2 cellular contexts compared by ENCODE assay signal in the genomic region with DNA sequence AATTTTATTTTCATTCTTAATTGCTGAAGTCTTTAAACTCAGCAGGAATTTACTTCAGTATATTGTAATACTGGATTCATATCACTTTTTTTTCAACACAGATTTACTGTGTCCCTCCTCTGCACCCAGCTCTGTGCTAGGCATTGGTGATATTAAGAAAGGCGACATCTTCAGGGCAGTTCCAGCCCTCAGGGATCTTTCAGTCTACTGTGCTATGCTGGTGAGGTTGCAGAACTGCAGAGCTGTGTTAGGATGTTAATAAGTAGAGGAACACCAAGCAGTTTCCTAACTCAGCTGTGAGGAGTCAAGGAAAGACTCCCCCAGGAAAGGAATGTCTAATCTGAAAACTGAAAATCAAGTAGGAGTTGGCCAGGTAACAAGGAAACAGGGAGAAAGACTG.
TF ChIP-seq lines count a peak whose summit lies in the region.

No MANE protein-coding gene starts in this region.

TF ChIP-seq in HCT116, 20 proteins besides CTCF, POLR2A, EP300 and RAD21 (continued from another document):
- no peak for TF ChIP-seq MAX (IDR thresholded peaks at IDR 0.05)
- TF ChIP-seq SIN3A (IDR thresholded peaks at IDR 0.05; ENCODE audit: low read depth), result no peak
- TF ChIP-seq FOSL1 (IDR thresholded peaks at IDR 0.05; ENCODE audit: low read depth), result no peak
- no peak for TF ChIP-seq SP1 (IDR thresholded peaks at IDR 0.05; ENCODE audit: low read depth)
- TF ChIP-seq JUND (IDR thresholded peaks at IDR 0.05), result no peak
- no peak for TF ChIP-seq CEBPB (IDR thresholded peaks at IDR 0.05; ENCODE audit: low read depth)
- no peak for TF ChIP-seq EZH2phosphoT487 (IDR thresholded peaks at IDR 0.05; ENCODE audit: borderline replicate concordance)
- no peak for TF ChIP-seq POLR2AphosphoS5 (IDR thresholded peaks at IDR 0.05; ENCODE audit: low read depth, low read length)
- TF ChIP-seq ZBTB33 (IDR thresholded peaks at IDR 0.05; ENCODE audit: extremely low read depth, insufficient replicate concordance, low read length), result no peak
- no peak for TF ChIP-seq YY1 (IDR thresholded peaks at IDR 0.05; ENCODE audit: extremely low read depth, insufficient replicate concordance, low read depth, low read length)
- TF ChIP-seq EGR1 (IDR thresholded peaks at IDR 0.05; ENCODE audit: low read depth), result no peak
- no peak for TF ChIP-seq CBX3 (IDR thresholded peaks at IDR 0.05; ENCODE audit: low read depth)
- TF ChIP-seq, protein P1, sequence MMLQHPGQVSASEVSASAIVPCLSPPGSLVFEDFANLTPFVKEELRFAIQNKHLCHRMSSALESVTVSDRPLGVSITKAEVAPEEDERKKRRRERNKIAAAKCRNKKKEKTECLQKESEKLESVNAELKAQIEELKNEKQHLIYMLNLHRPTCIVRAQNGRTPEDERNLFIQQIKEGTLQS (IDR thresholded peaks at IDR 0.05), result no peak
- no peak for TF ChIP-seq EZH2 (IDR thresholded peaks at IDR 0.05)

TF ChIP-seq in WTC11, 78 proteins besides CTCF, POLR2A, EP300 and RAD21 (continued from another document):
- TF ChIP-seq, protein P1 (CRISPR knock-in tag; conservative IDR thresholded peaks at IDR 0.05), result no peak
- no peak for TF ChIP-seq ZNF138 (CRISPR knock-in tag; conservative IDR thresholded peaks at IDR 0.05)
- no peak for TF ChIP-seq ARID4B (CRISPR knock-in tag; IDR thresholded peaks at IDR 0.05; ENCODE audit: borderline replicate concordance)
- no peak for TF ChIP-seq ZMAT4 (CRISPR knock-in tag; IDR thresholded peaks at IDR 0.05)
- no peak for TF ChIP-seq MYBL2 (CRISPR knock-in tag; IDR thresholded peaks at IDR 0.05)
- TF ChIP-seq, protein P2, sequence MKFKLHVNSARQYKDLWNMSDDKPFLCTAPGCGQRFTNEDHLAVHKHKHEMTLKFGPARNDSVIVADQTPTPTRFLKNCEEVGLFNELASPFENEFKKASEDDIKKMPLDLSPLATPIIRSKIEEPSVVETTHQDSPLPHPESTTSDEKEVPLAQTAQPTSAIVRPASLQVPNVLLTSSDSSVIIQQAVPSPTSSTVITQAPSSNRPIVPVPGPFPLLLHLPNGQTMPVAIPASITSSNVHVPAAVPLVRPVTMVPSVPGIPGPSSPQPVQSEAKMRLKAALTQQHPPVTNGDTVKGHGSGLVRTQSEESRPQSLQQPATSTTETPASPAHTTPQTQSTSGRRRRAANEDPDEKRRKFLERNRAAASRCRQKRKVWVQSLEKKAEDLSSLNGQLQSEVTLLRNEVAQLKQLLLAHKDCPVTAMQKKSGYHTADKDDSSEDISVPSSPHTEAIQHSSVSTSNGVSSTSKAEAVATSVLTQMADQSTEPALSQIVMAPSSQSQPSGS (CRISPR knock-in tag; IDR thresholded peaks at IDR 0.05; ENCODE audit: borderline replicate concordance, low read depth), result no peak
- TF ChIP-seq NR2C2 (CRISPR knock-in tag; IDR thresholded peaks at IDR 0.05), result no peak
- TF ChIP-seq, protein P3, sequence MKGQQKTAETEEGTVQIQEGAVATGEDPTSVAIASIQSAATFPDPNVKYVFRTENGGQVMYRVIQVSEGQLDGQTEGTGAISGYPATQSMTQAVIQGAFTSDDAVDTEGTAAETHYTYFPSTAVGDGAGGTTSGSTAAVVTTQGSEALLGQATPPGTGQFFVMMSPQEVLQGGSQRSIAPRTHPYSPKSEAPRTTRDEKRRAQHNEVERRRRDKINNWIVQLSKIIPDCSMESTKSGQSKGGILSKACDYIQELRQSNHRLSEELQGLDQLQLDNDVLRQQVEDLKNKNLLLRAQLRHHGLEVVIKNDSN (CRISPR knock-in tag; IDR thresholded peaks at IDR 0.05), result no peak
- no peak for TF ChIP-seq NFATC4 (CRISPR knock-in tag; IDR thresholded peaks at IDR 0.05)
